ENCODE assay signal across 17 cellular contexts in the genomic region with DNA sequence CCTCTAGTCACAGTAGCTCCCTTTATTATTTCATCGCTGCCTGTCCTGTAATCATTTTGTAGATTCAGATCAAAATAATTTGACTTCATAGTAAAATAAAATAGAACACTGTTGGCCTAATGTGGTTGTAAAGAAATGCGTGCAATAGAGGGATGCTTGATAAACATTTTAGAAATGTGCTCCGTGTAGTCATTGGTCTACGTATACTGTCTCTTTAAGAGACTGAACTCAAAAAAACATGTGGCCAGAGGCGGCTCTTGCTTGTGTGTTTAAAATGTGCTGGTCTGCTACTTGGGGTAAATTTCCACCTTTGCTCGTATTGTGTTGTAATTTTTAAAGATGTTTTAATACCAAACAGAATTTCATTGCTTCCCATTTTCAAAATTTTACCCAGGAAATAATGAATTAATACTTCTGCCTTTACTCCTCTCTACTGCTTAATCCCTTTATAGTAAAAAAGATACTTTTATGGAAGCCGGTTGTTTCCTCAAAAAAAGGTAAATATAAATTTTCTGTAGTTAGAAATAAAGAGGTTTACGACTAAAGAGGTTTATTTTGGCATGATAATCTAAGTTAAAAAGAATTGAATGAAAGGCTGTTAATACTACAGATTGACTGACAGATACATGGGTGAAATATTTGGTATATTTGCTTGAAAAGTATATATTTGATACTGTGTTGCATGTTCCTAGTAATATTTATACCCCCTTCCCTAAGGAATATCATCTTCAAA. TPM values are rescaled to one million over a fixed set of nuclear protein-coding genes. Genes with fewer than 3 reads are reported as not detected.
DNase-seq lines count a peak whose midpoint lies in the region; ATAC-seq, FAIRE-seq and TF ChIP-seq lines count a peak whose summit lies in the region.
"Had no signal": no experiment of that assay in that cellular context is flagged by ENCODE, and none has a peak within 500 bp of the region (broad histone marks: within the 10 kb centered on the region; RNA-seq: fewer than 3 reads in every experiment).

No MANE protein-coding gene starts in this region.

- TF ChIP-seq RAD21 in HepG2 (CRISPR knock-in tag; IDR thresholded peaks at IDR 0.05) = no peak

- CTCF ChIA-PET in HepG2 (lab: Yijun Ruan, JAX; ENCODE audit: low intra/inter-chr PET ratio, low total read pairs) = no interaction called here

- H3K79me2 ChIP-seq in HepG2 (ENCODE audit: insufficient read depth, low read length) = peaks cover 58% of the 10 kb centered on the region

- H3K9me3 Mint-ChIP-seq in glutamatergic neuron (ENCODE audit: unreplicated experiment) = peaks cover 20% of the 10 kb centered on the region
- H3K9me3 Mint-ChIP-seq: stimulated activated memory B cell treated with anti-CD40 and anti-IgM and Interleukin-4, amounts not matched to agents 10 μg/mL and 1 μg/mL and 100 μg/mL, for 72 hours had no signal

- peak overlapping the region; percentile 52 for H2AFZ ChIP-seq in HepG2 (ENCODE audit: low read length)

- BruUV-seq in HepG2 (replicated peaks; lab: Mats Ljungman, UMichigan) = no TSS peak

- H4K20me1 ChIP-seq in HepG2 (ENCODE audit: insufficient read depth, low read length) = no peaks in the 10 kb centered on the region

- in situ Hi-C loops in HepG2 (cut with HindIII; ENCODE audit: extremely low pct_ligation_motif_present, low pct_unique_long_range_greater_than_20kb) (no loop called here), GM13976 (cut with MboI; ENCODE audit: low sequenced_read_pairs, unreplicated experiment) (no loop called here)

- TF ChIP-seq POLR2A in HepG2 (IDR thresholded peaks at IDR 0.05; ENCODE audit: insufficient read depth in 1 of 2, low read depth in 2 of 2, low read length in 2 of 2) (no peak), right lobe of liver (IDR thresholded peaks at IDR 0.05) (no peak)

- peak overlapping the region; percentile 70 to 89 (median 72); a peak in 5 of 6 replicates for H3K4me3 ChIP-seq in HepG2 (replicated peaks in 1 of 3; ENCODE audit: insufficient read depth in 1 of 3, low read depth in 2 of 3, low read length in 3 of 3)
- H3K4me3 ChIP-seq in right lobe of liver = no peak overlapping the region
- peak overlapping the region; percentile 65 for H3K4me3 ChIP-seq in SJCRH30

- no peaks in the 10 kb centered on the region for H3K36me3 Mint-ChIP-seq in glutamatergic neuron (ENCODE audit: unreplicated experiment)
- H3K36me3 Mint-ChIP-seq: stimulated activated memory B cell treated with anti-CD40 and anti-IgM and Interleukin-4, amounts not matched to agents 10 μg/mL and 1 μg/mL and 100 μg/mL, for 72 hours had no signal

- POLR2A ChIA-PET in HepG2 (lab: Yijun Ruan, JAX) = interaction anchor here (0.7 to 2.0 kb wide), 5 partner anchors 8 to 107 kb away, joined by 3 to 7 read pairs (median 6); partner anchors contain the start of gene HACE1

- H3K27me3 ChIP-seq in HepG2 (ENCODE audit: control insufficient read depth in 1 of 2, insufficient read depth in 2 of 2, low read length in 2 of 2) (no peaks in the 10 kb centered on the region; a peak in 2 of 5 replicates), right lobe of liver (peaks cover 5 to 28% of the 10 kb centered on the region in 2 donors), SJCRH30 (no peaks in the 10 kb centered on the region)

- intact Hi-C loops in HepG2 (cut with micrococcal nuclease; ENCODE audit: unreplicated experiment) (loop anchor here (10.0 kb wide), 1 partner anchor 446 kb away; the partner anchor contains the start of gene PREP), right lobe of liver (cut with DNase I) (no loop called here)

- H3K36me3 ChIP-seq in HepG2 (replicated peaks in 1 of 2; ENCODE audit: control insufficient read depth in 1 of 2, insufficient read depth in 2 of 2, low read length in 2 of 2) (no peaks in the 10 kb centered on the region), right lobe of liver (no peaks in the 10 kb centered on the region), SJCRH30 (no peaks in the 10 kb centered on the region; the same call in 1 of the 2 replicates)

- TF ChIP-seq CTCF in HepG2 (CRISPR knock-in tag; IDR thresholded peaks at IDR 0.05) = no peak
- no peak for TF ChIP-seq CTCF in right lobe of liver (IDR thresholded peaks at IDR 0.05)
- TF ChIP-seq CTCF in glutamatergic neuron (IDR thresholded peaks at IDR 0.05; ENCODE audit: partially characterized antibody, unreplicated experiment) = no peak
- TF ChIP-seq CTCF in GM13976 (IDR thresholded peaks at IDR 0.05; ENCODE audit: borderline replicate concordance, control extremely low read depth, extremely low read depth, insufficient read depth, missing control alignments) = no peak

- H3K27ac ChIP-seq in HepG2 (ENCODE audit: extremely low read length, insufficient read depth, low read length) (peak overlapping the region; percentile 90), right lobe of liver (no peak overlapping the region), SJCRH30 (peak overlapping the region; percentile 89)

- H3K4me1 Mint-ChIP-seq in glutamatergic neuron (ENCODE audit: low read depth, unreplicated experiment) = peaks cover 18% of the 10 kb centered on the region
- H3K4me1 Mint-ChIP-seq: natural killer cell; stimulated activated memory B cell treated with anti-CD40 and anti-IgM and Interleukin-4, amounts not matched to agents 10 μg/mL and 1 μg/mL and 100 μg/mL, for 72 hours had no signal

- peak; percentile 63 for FAIRE-seq in HepG2 (lab: Jason Lieb, UNC)

- H3K27ac Mint-ChIP-seq in glutamatergic neuron (ENCODE audit: unreplicated experiment) = peak overlapping the region; percentile 99
- H3K27ac Mint-ChIP-seq: natural killer cell; stimulated activated memory B cell treated with anti-CD40 and anti-IgM and Interleukin-4, amounts not matched to agents 10 μg/mL and 1 μg/mL and 100 μg/mL, for 72 hours had no signal

- WGBS in HepG2 (ENCODE audit: low lambda C conversion rate) = 3% methylated on average over 8 of the region's 8 CpGs
- WGBS in right lobe of liver (ENCODE audit: insufficient coverage, low coverage, low lambda C conversion rate, missing lambda C conversion rate) = 9% methylated on average over 8 of the region's 8 CpGs

- TF ChIP-seq EP300 in HepG2 (IDR thresholded peaks at IDR 0.05; ENCODE audit: low read depth in 2 of 2, low read length in 2 of 2) (no peak), HepG2 (CRISPR knock-in tag; IDR thresholded peaks at IDR 0.05; ENCODE audit: borderline replicate concordance) (no peak)

- peak overlapping the region; percentile 93 for H3K4me3 Mint-ChIP-seq in glutamatergic neuron (ENCODE audit: unreplicated experiment)
- H3K4me3 Mint-ChIP-seq: natural killer cell; stimulated activated memory B cell treated with anti-CD40 and anti-IgM and Interleukin-4, amounts not matched to agents 10 μg/mL and 1 μg/mL and 100 μg/mL, for 72 hours had no signal

- peaks cover 18% of the 10 kb centered on the region for H3K4me1 ChIP-seq in HepG2 (ENCODE audit: insufficient read depth, low read length)
- H3K4me1 ChIP-seq in right lobe of liver = no peaks in the 10 kb centered on the region
- H3K4me1 ChIP-seq in SJCRH30 = no peaks in the 10 kb centered on the region

- peak overlapping the region; percentile 76 for H3K4me2 ChIP-seq in HepG2 (ENCODE audit: low read depth, low read length)

- peak overlapping the region; percentile 84 for H3K9ac ChIP-seq in HepG2 (ENCODE audit: insufficient read depth, low read depth, low read length)

- H3K9me3 ChIP-seq in HepG2 (ENCODE audit: low read length) = no peaks in the 10 kb centered on the region
- no peaks in the 10 kb centered on the region for H3K9me3 ChIP-seq in right lobe of liver
- H3K9me3 ChIP-seq in SJCRH30 (replicated peaks) = no peaks in the 10 kb centered on the region

- peaks cover 13% of the 10 kb centered on the region for H3K27me3 Mint-ChIP-seq in glutamatergic neuron (ENCODE audit: unreplicated experiment)

- peak; percentile 68 for ATAC-seq in HepG2
- ATAC-seq in right lobe of liver = no peak
- no peak for ATAC-seq in GM18873 (IDR thresholded peaks at IDR 0.05; ENCODE audit: low FRiP score, unreplicated experiment)
- ATAC-seq: natural killer cell; stimulated activated memory B cell treated with anti-CD40 and anti-IgM and Interleukin-4, amounts not matched to agents 10 μg/mL and 1 μg/mL and 100 μg/mL, for 72 hours had no signal

- peak; percentile 68 for DNase-seq in HepG2 (ENCODE audit: low spot score)
- DNase-seq in right lobe of liver = no peak
- peak in 1 of 2 experiments; percentile 37 for DNase-seq in SJCRH30
- no peak for DNase-seq in glutamatergic neuron
- DNase-seq in NCI-H1048 (lab: John Stamatoyannopoulos, UW) = no peak
- DNase-seq in T-helper 1 cell = no peak
- no peak for DNase-seq in GM13976 (ENCODE audit: low spot score)
- DNase-seq: ACHN; activated CD8-positive, alpha-beta memory T cell treated with anti-CD3 and anti-CD28 coated beads, Interleukin-2, amount 50 U/mL, for 48 hours; anterior cingulate cortex; DMS79 treated with DMSO at 0.1 percent for 48 hours; islet precursor cell; natural killer cell; stimulated activated CD4-positive, alpha-beta T cell treated with anti-CD3 and anti-CD28 coated beads, Interleukin-15, amount 100 ng/mL, for 24 hours had no signal

RNA-seq across cellular contexts. Expression of gene LIN28B, which starts 2.0 kb away (rescaled TPM):
- total RNA-seq in HepG2 (2016; rRNA removed; fragmentation: Illumina TruSeq; extraction: Trizol) (56.8 and 100 TPM in 2 replicates), right lobe of liver (not detected), glutamatergic neuron (ENCODE audit: unreplicated experiment) (105 TPM)
- total RNA-seq in HepG2 (2016; cell fraction: cytosol; rRNA removed; fragmentation: Illumina TruSeq; extraction: Trizol; ENCODE audit: low read depth) = 13.7 and 13.8 TPM in 2 replicates
- 57.6 and 96.8 TPM in 2 replicates for total RNA-seq in HepG2 (2016; cell fraction: insoluble cytoplasmic fraction; rRNA removed; fragmentation: Illumina TruSeq; extraction: Trizol)
- 35.2 and 40.8 TPM in 2 replicates for total RNA-seq in HepG2 (2016; cell fraction: membrane; rRNA removed; fragmentation: Illumina TruSeq; extraction: Trizol)
- 41.3 and 44.0 TPM in 2 replicates for total RNA-seq in HepG2 (2016; cell fraction: nucleus; rRNA removed; fragmentation: Illumina TruSeq; extraction: Trizol)
- polyA plus RNA-seq in HepG2 (2011; rRNA removed) = 8.8 and 14.5 TPM in 2 replicates
- polyA plus RNA-seq in HepG2 (2011; cell fraction: cytosol; rRNA removed) = 6.2 and 8.3 TPM in 2 replicates
- 4.0 and 4.5 TPM in 2 replicates for polyA plus RNA-seq in HepG2 (2011; cell fraction: nucleus; rRNA removed)
- 14.9 and 19.0 TPM in 2 replicates for polyA plus RNA-seq in HepG2 (2012)
- 2.5 and 2.6 TPM in 2 replicates for polyA plus RNA-seq in HepG2 (2016; cell fraction: cytosol; fragmentation: Illumina TruSeq; extraction: Trizol; ENCODE audit: low read depth)
- polyA plus RNA-seq in HepG2 (2016; cell fraction: insoluble cytoplasmic fraction; fragmentation: Illumina TruSeq; extraction: Trizol; ENCODE audit: low read depth) = 60.7 and 65.9 TPM in 2 replicates
- polyA plus RNA-seq in HepG2 (2016; cell fraction: membrane; fragmentation: Illumina TruSeq; extraction: Trizol; ENCODE audit: low read depth) = 14.5 and 15.6 TPM in 2 replicates
- 29.8 and 30.3 TPM in 2 replicates for polyA plus RNA-seq in HepG2 (2016; cell fraction: nucleus; fragmentation: Illumina TruSeq; extraction: Trizol; ENCODE audit: insufficient read depth, low read depth)
- 0.07 and 15.4 TPM in 2 replicates for polyA minus RNA-seq in HepG2 (2011; rRNA and poly(A)+ RNA removed; ENCODE audit: low replicate concordance)
- 22.1 and 22.7 TPM in 2 replicates for polyA minus RNA-seq in HepG2 (2011; cell fraction: cytosol; rRNA and poly(A)+ RNA removed)
- polyA minus RNA-seq in HepG2 (2011; cell fraction: nucleus; rRNA and poly(A)+ RNA removed) = 19.1 and 20.3 TPM in 2 replicates
- 20.3 and 22.4 TPM in 2 replicates for total RNA-seq in SJCRH30 (2014; rRNA removed; shearing (Covaris generic))
- total RNA-seq: natural killer cell; T-helper 2 cell treated with Interferon-gamma antibody and Interleukin-4, amounts not matched to agents 100 ng/mL and 5 ng/mL, for 36 hours had no signal

Comparison
In these comparisons a context has a peak if more than half of its experiments do, and no peak if none do; other contexts are left out.
1. H3K27ac ChIP-seq: peak in HepG2 (single experiment) and SJCRH30 (single experiment); none in right lobe of liver (0 of 3).
2. H3K4me3 ChIP-seq: peak in HepG2 (3 of 3) and SJCRH30 (single experiment); none in right lobe of liver (0 of 3).
3. RNA of gene LIN28B, which starts 2.0 kb away (total RNA-seq): 105 TPM in glutamatergic neuron (single experiment), 13.7 to 100 TPM in HepG2 and 20.3 to 22.4 TPM in SJCRH30; not detected in right lobe of liver; every median in the first group is over 10 times any median in the second.